ENCODE assay signal across 8 cellular contexts in genomic region chr11:57482782-57483569, GRCh38. TPM values are rescaled to one million over a fixed set of nuclear protein-coding genes. Genes with fewer than 3 reads are reported as not detected.
DNase-seq lines count a peak whose midpoint lies in the region; ATAC-seq and TF ChIP-seq lines count a peak whose summit lies in the region.
"Had no signal": no experiment of that assay in that cellular context is flagged by ENCODE, and none has a peak within 500 bp of the region (broad histone marks: within the 10 kb centered on the region; RNA-seq: fewer than 3 reads in every experiment).

No MANE protein-coding gene starts in this region.

- WGBS in thymus, result 4% methylated on average over 52 of the region's 52 CpGs

- peaks cover 6 to 11% of the 10 kb centered on the region in 2 donors for H3K4me1 Mint-ChIP-seq in natural killer cell

- H2AFZ ChIP-seq in MM.1S (ENCODE audit: low read length), result peak overlapping the region; percentile 14

- intact Hi-C loops in natural killer cell (cut with micrococcal nuclease), result loop anchor here (5.0 kb wide), 1 partner anchor 136 kb away; no protein-coding TSS in a partner anchor

- TF ChIP-seq CTCF in MM.1S (IDR thresholded peaks at IDR 0.05; ENCODE audit: low read length) (peak; percentile 71), natural killer cell (IDR thresholded peaks at IDR 0.05) (peak; percentile 45)

- H3K4me3 Mint-ChIP-seq in natural killer cell, result no peak overlapping the region

- H3K79me2 ChIP-seq in MM.1S (ENCODE audit: low read length), result no peaks in the 10 kb centered on the region

- H3K4me3 ChIP-seq in MM.1S (ENCODE audit: low read length) (peak overlapping the region; percentile 59), thymus (ENCODE audit: low read length) (peak overlapping the region; percentile 40)

- no peaks in the 10 kb centered on the region for H3K36me3 Mint-ChIP-seq in natural killer cell

- H3K27ac ChIP-seq in MM.1S (ENCODE audit: low read length), result no peak overlapping the region
- H3K27ac ChIP-seq in thymus (ENCODE audit: low read depth), result no peak overlapping the region
- H3K27ac ChIP-seq: epithelial cell of prostate had no signal

- H3K9ac ChIP-seq in MM.1S (ENCODE audit: low read length), result peak overlapping the region; percentile 18; the same call in 1 of the 2 replicates

- H3K27me3 ChIP-seq in MM.1S (replicated peaks; ENCODE audit: insufficient read depth, low read length) (peaks cover 9% of the 10 kb centered on the region; the same call in 1 of the 2 replicates), thymus (ENCODE audit: control insufficient read depth, insufficient read depth) (peaks cover 27% of the 10 kb centered on the region)

- H3K4me1 ChIP-seq in MM.1S (ENCODE audit: low read length) (peaks cover 17% of the 10 kb centered on the region), thymus (ENCODE audit: control insufficient read depth, insufficient read depth, low read length) (peaks cover 7% of the 10 kb centered on the region)

- no peak overlapping the region for H3K27ac Mint-ChIP-seq in natural killer cell

- DNase-seq in MM.1S, result peak; percentile 50
- DNase-seq in activated CD4-positive, alpha-beta T cell treated with anti-CD3 and anti-CD28 coated beads, Interleukin-2, amount 50 U/mL, for 1 hour, result peak; percentile 54
- peak; percentile 59 for DNase-seq in effector CD8-positive, alpha-beta T cell (lab: John Stamatoyannopoulos, UW)
- DNase-seq in natural killer cell, result peak; percentile 57
- no peak for DNase-seq in SHP77 treated with DMSO at 0.1 percent for 48 hours (lab: John Stamatoyannopoulos, UW)

- H3F3A ChIP-seq in MM.1S (ENCODE audit: insufficient read depth, low read length), result no peaks in the 10 kb centered on the region

- peak overlapping the region; percentile 74 for H3K4me2 ChIP-seq in MM.1S (ENCODE audit: low read depth, low read length)

- no peaks in the 10 kb centered on the region for H3K9me3 Mint-ChIP-seq in natural killer cell

- H3K9me3 ChIP-seq in MM.1S (replicated peaks; ENCODE audit: insufficient read depth, low read length) (no peaks in the 10 kb centered on the region), thymus (ENCODE audit: control insufficient read depth) (no peaks in the 10 kb centered on the region)

- peak; percentile 61 for ATAC-seq in GM18868 (IDR thresholded peaks at IDR 0.05; ENCODE audit: unreplicated experiment)
- ATAC-seq in natural killer cell, result peak; percentile 74 to 83 (median 77)

- peaks cover 7 to 26% of the 10 kb centered on the region in 2 donors for H3K27me3 Mint-ChIP-seq in natural killer cell (ENCODE audit: low read depth in 2 of 2)

- no peaks in the 10 kb centered on the region for H4K20me1 ChIP-seq in MM.1S (ENCODE audit: insufficient read depth, low read length)

- H3K9me2 ChIP-seq in MM.1S (replicated peaks; ENCODE audit: insufficient read depth, low read length), result no peaks in the 10 kb centered on the region

- no peaks in the 10 kb centered on the region for H3K36me3 ChIP-seq in MM.1S (replicated peaks; ENCODE audit: insufficient read depth, low read length)
- no peaks in the 10 kb centered on the region for H3K36me3 ChIP-seq in thymus (ENCODE audit: control insufficient read depth, insufficient read depth)

RNA-seq across cellular contexts. Expression of gene RTN4RL2, which starts 22.6 kb away (rescaled TPM):
- under 1 TPM; 0.38 to 0.61 (median 0.48) TPM for total RNA-seq in natural killer cell
- 1.4 TPM for polyA plus RNA-seq in thymus

RNA-seq across cellular contexts. Expression of gene SLC43A1, which starts 32.5 kb away (rescaled TPM):
- total RNA-seq in natural killer cell, result 10 to 100 TPM; 11.3 to 20.6 (median 13.9) TPM
- 5.1 TPM for polyA plus RNA-seq in thymus

RNA-seq across cellular contexts. Expression of gene TIMM10, which starts 47.6 kb away (rescaled TPM):
- total RNA-seq in natural killer cell, result 10 to 100 TPM; 15.0 to 18.8 (median 17.1) TPM
- polyA plus RNA-seq in thymus, result 49.3 TPM

RNA-seq across cellular contexts. Expression of gene SMTNL1, which starts 54.4 kb away (rescaled TPM):
- not detected for total RNA-seq in natural killer cell
- polyA plus RNA-seq in thymus, result 0.05 TPM

RNA-seq across cellular contexts. Expression of gene SLC43A3, which starts 56.1 kb away (rescaled TPM):
- 10 to 100 TPM; 17.0 to 22.2 (median 20.7) TPM for total RNA-seq in natural killer cell
- polyA plus RNA-seq in thymus, result 28.7 TPM
